In the genomic region with DNA sequence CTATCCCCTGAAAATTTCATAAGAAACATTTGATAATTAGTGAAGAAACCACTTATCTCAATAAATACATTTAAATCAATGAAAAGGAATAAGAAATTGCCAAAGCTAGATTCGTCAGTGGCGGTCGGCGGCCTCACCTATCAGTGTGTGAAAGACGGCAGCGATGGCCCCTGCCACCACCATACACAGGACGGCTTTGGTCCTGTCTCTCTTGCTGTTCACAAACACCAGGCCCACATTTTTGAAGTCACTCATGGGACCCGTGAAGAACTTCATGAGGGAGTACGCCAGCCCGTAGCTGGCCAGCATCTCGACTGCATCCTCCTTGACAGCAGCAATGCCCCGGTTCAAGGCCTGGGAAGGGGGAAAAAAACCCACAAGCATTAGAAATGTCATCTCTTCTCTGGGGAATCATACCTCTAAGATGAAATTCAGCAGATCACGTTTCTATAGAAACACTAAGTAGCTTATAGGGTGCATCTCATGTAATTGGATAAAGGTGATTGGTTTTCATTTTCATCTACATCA, we compare ENCODE assay signal across 26 cellular contexts.
DNase-seq lines count a peak whose midpoint lies in the region; ATAC-seq and TF ChIP-seq lines count a peak whose summit lies in the region.
"Had no signal": no experiment of that assay in that cellular context is flagged by ENCODE, and none has a peak within 500 bp of the region (broad histone marks: within the 10 kb centered on the region; RNA-seq: fewer than 3 reads in every experiment).

No MANE protein-coding gene starts in this region.

- no peaks in the 10 kb centered on the region for H3K9me3 Mint-ChIP-seq in CD4-positive, CD25-positive, alpha-beta regulatory T cell
- no peaks in the 10 kb centered on the region for H3K9me3 Mint-ChIP-seq in effector memory CD8-positive, alpha-beta T cell
- H3K9me3 Mint-ChIP-seq: CD14-positive monocyte, T-cell had no signal

- peaks cover 27 to 52% (median 39%) of the 10 kb centered on the region in 4 donors for H3K4me1 Mint-ChIP-seq in CD4-positive, CD25-positive, alpha-beta regulatory T cell
- H3K4me1 Mint-ChIP-seq in effector memory CD8-positive, alpha-beta T cell (ENCODE audit: low read depth in 2 of 2): peaks cover 21 to 22% of the 10 kb centered on the region in 2 donors
- H3K4me1 Mint-ChIP-seq: CD14-positive monocyte had no signal

- H3F3A ChIP-seq in MM.1S (ENCODE audit: insufficient read depth, low read length): peaks cover 13% of the 10 kb centered on the region

- H3K4me3 ChIP-seq in CD4-positive, CD25-positive, alpha-beta regulatory T cell (ENCODE audit: low read depth, low read length): no peak overlapping the region
- H3K4me3 ChIP-seq in MM.1S (ENCODE audit: low read length): no peak overlapping the region
- no peak overlapping the region for H3K4me3 ChIP-seq in thyroid gland (replicated peaks in 1 of 3)
- H3K4me3 ChIP-seq: K562, PC-9, SJSA1 had no signal

- H3K27ac ChIP-seq in CD4-positive, CD25-positive, alpha-beta regulatory T cell (ENCODE audit: insufficient read depth, low read length, poor library complexity, severe bottlenecking): no peak overlapping the region
- H3K27ac ChIP-seq in MM.1S (ENCODE audit: low read length) (no peak overlapping the region), thyroid gland (no peak overlapping the region)
- H3K27ac ChIP-seq: PC-9, SJSA1 had no signal

- H3K79me2 ChIP-seq in MM.1S (ENCODE audit: low read length): peaks cover 8% of the 10 kb centered on the region; the same call in 1 of the 2 replicates

- H3K27me3 ChIP-seq in CD4-positive, CD25-positive, alpha-beta regulatory T cell (ENCODE audit: control insufficient read depth, insufficient read depth, low read length): no peaks in the 10 kb centered on the region
- H3K27me3 ChIP-seq in MM.1S (replicated peaks; ENCODE audit: insufficient read depth, low read length) (no peaks in the 10 kb centered on the region), thyroid gland (no peaks in the 10 kb centered on the region)
- H3K27me3 ChIP-seq: BE2C, SJSA1 had no signal

- H3K4me3 Mint-ChIP-seq in CD4-positive, CD25-positive, alpha-beta regulatory T cell: no peak overlapping the region
- no peak overlapping the region for H3K4me3 Mint-ChIP-seq in effector memory CD8-positive, alpha-beta T cell
- H3K4me3 Mint-ChIP-seq: CD14-positive monocyte, T-cell had no signal

- 87 to 89% methylated on average over 10 to 13 of the region's 13 CpGs for WGBS in thyroid gland, 2 donors

- no peaks in the 10 kb centered on the region for H3K27me3 Mint-ChIP-seq in CD4-positive, CD25-positive, alpha-beta regulatory T cell
- H3K27me3 Mint-ChIP-seq in effector memory CD8-positive, alpha-beta T cell: no peaks in the 10 kb centered on the region
- H3K27me3 Mint-ChIP-seq: T-cell had no signal

- TF ChIP-seq POLR2A in thyroid gland (IDR thresholded peaks at IDR 0.05): no peak

- H3K4me2 ChIP-seq in MM.1S (ENCODE audit: low read depth, low read length): peak overlapping the region; percentile 37; the same call in 1 of the 2 replicates
- H3K4me2 ChIP-seq: PC-9 had no signal

- peak overlapping the region in 2 of 3 donors; percentile 17 to 60 for H3K27ac Mint-ChIP-seq in CD4-positive, CD25-positive, alpha-beta regulatory T cell
- peak overlapping the region; percentile 50 to 75 for H3K27ac Mint-ChIP-seq in effector memory CD8-positive, alpha-beta T cell
- H3K27ac Mint-ChIP-seq: CD14-positive monocyte had no signal

- H4K20me1 ChIP-seq in MM.1S (ENCODE audit: insufficient read depth, low read length): no peaks in the 10 kb centered on the region

- peaks cover 8% of the 10 kb centered on the region for H3K4me1 ChIP-seq in CD4-positive, CD25-positive, alpha-beta regulatory T cell (ENCODE audit: control insufficient read depth, insufficient read depth, low read length, poor library complexity, severe bottlenecking)
- H3K4me1 ChIP-seq in MM.1S (ENCODE audit: low read length) (peaks cover 5% of the 10 kb centered on the region; the same call in 1 of the 2 replicates), thyroid gland (no peaks in the 10 kb centered on the region)
- H3K4me1 ChIP-seq: SJSA1 had no signal

- peaks cover 36% of the 10 kb centered on the region for H3K36me3 ChIP-seq in CD4-positive, CD25-positive, alpha-beta regulatory T cell (ENCODE audit: control insufficient read depth, insufficient read depth, low read length)
- H3K36me3 ChIP-seq in MM.1S (replicated peaks; ENCODE audit: insufficient read depth, low read length): no peaks in the 10 kb centered on the region
- H3K36me3 ChIP-seq in thyroid gland: no peaks in the 10 kb centered on the region
- H3K36me3 ChIP-seq: BE2C, SJSA1 had no signal

- ATAC-seq in CD4-positive, CD25-positive, alpha-beta regulatory T cell (ENCODE audit: low read depth in 2 of 2): no peak
- no peak for ATAC-seq in effector memory CD8-positive, alpha-beta T cell (replicated peaks)
- ATAC-seq in HG02763 (IDR thresholded peaks at IDR 0.05; ENCODE audit: unreplicated experiment): no peak
- ATAC-seq: HCT116, HepG2, K562 had no signal

- TF ChIP-seq CTCF in MM.1S (IDR thresholded peaks at IDR 0.05; ENCODE audit: low read length): no peak
- no peak for TF ChIP-seq CTCF in thyroid gland (IDR thresholded peaks at IDR 0.05)

- no peak for DNase-seq in CD4-positive, CD25-positive, alpha-beta regulatory T cell
- DNase-seq in MM.1S: no peak
- peak; percentile 48 for DNase-seq in NCI-H82 treated with DMSO at 0.1 percent for 48 hours (lab: John Stamatoyannopoulos, UW; ENCODE audit: unreplicated experiment)
- DNase-seq in effector memory CD8-positive, alpha-beta T cell: no peak
- DNase-seq in central memory CD4-positive, alpha-beta T cell: no peak
- DNase-seq in activated T-cell treated with anti-CD3 and anti-CD28 coated beads, Interleukin-2, amount 50 U/mL, for 1 hour: no peak
- DNase-seq in thyroid gland: no peak
- DNase-seq: 8988T; ACHN; BE2C; GF-D8; Kasumi-1; MV-4-11; NCI-H146; NCI-H2107; NCI-H446 treated with DMSO at 0.1 percent for 48 hours; NK-92 treated with Interleukin-12 subunit alpha and Interleukin-12 subunit beta, amount 100 ng/mL, for 24 hours; PC-9; Right ventricle myocardium superior; T-cell had no signal

- H3K9me3 ChIP-seq in CD4-positive, CD25-positive, alpha-beta regulatory T cell (ENCODE audit: control insufficient read depth in 2 of 2, low read length in 2 of 2): no peaks in the 10 kb centered on the region
- H3K9me3 ChIP-seq in MM.1S (replicated peaks; ENCODE audit: insufficient read depth, low read length) (no peaks in the 10 kb centered on the region), thyroid gland (no peaks in the 10 kb centered on the region)
- H3K9me3 ChIP-seq: BE2C, SJSA1 had no signal

- intact Hi-C loops in thyroid gland (cut with DNase I): no loop called here

- H3K9me2 ChIP-seq in MM.1S (replicated peaks; ENCODE audit: insufficient read depth, low read length): no peaks in the 10 kb centered on the region

- H2AFZ ChIP-seq in MM.1S (ENCODE audit: low read length): no peak overlapping the region
- H2AFZ ChIP-seq: PC-9 had no signal

- H3K36me3 Mint-ChIP-seq in CD4-positive, CD25-positive, alpha-beta regulatory T cell: peaks cover 31% of the 10 kb centered on the region
- H3K36me3 Mint-ChIP-seq in effector memory CD8-positive, alpha-beta T cell (ENCODE audit: insufficient read depth): peaks cover 9% of the 10 kb centered on the region

- no peak overlapping the region for H3K9ac ChIP-seq in MM.1S (ENCODE audit: low read length)
